ENCODE assay signal across 17 cellular contexts in the genomic region with DNA sequence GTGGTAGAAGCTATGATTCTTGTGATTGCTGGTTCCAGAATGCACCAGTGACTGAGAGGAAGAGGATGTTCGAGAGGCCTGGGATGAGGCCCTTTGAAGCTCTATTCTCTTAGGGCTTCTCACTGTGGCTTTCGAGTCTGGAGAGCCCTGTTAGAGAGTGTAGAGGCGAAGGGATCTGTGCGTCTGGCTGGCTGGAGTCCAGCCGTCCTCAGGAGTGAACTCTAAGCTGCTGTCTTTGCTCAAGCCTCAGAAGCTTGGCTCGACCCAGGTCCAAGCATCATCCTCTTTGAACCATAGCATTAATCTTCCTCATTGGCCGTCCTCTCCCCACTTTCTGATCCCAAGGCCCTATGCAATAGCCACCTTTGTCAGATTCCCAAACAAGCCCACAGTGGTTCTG. TPM values are rescaled to one million over a fixed set of nuclear protein-coding genes. Genes with fewer than 3 reads are reported as not detected.
DNase-seq lines count a peak whose midpoint lies in the region; ATAC-seq, FAIRE-seq and TF ChIP-seq lines count a peak whose summit lies in the region.
"Had no signal": no experiment of that assay in that cellular context is flagged by ENCODE, and none has a peak within 500 bp of the region (broad histone marks: within the 10 kb centered on the region; RNA-seq: fewer than 3 reads in every experiment).

No MANE protein-coding gene starts in this region.

- no peaks in the 10 kb centered on the region for H3K36me3 Mint-ChIP-seq in activated naive CD4-positive, alpha-beta T cell treated with anti-CD3 and anti-CD28 coated beads, Interleukin-2, amount 10 ng/mL, durations not matched to agents 7 days and 5 days
- H3K36me3 Mint-ChIP-seq in activated naive CD4-positive, alpha-beta T cell treated with anti-CD3 and anti-CD28 coated beads for 36 hours (ENCODE audit: low read depth), result no peaks in the 10 kb centered on the region
- no peaks in the 10 kb centered on the region for H3K36me3 Mint-ChIP-seq in astrocyte (ENCODE audit: low read depth, unreplicated experiment)
- peaks cover 5% of the 10 kb centered on the region for H3K36me3 Mint-ChIP-seq in neural crest cell (ENCODE audit: low read depth)

- no peak for TF ChIP-seq CTCF in astrocyte (IDR thresholded peaks at IDR 0.05; ENCODE audit: insufficient read depth, low read depth, low read length)
- TF ChIP-seq CTCF in neural crest cell (conservative IDR thresholded peaks at IDR 0.05), result no peak

- CTCF ChIA-PET in activated naive CD4-positive, alpha-beta T cell treated with anti-CD3 and anti-CD28 coated beads, Interleukin-2, amount 10 ng/mL, durations not matched to agents 7 days and 5 days (lab: Charles Lee), result interaction anchor here (1.1 to 6.7 kb wide), 3 partner anchors 9 to 453 kb away, joined by 3 to 67 read pairs (median 5); no protein-coding TSS in a partner anchor
- CTCF ChIA-PET in activated naive CD4-positive, alpha-beta T cell treated with anti-CD3 and anti-CD28 coated beads for 36 hours (lab: Charles Lee), result interaction anchor here (1.0 to 3.8 kb wide), 2 partner anchors 133 to 449 kb away, joined by 3 to 20 read pairs; no protein-coding TSS in a partner anchor

- no peak for ATAC-seq in activated CD4-positive, CD25-positive, alpha-beta regulatory T cell treated with anti-CD3 and anti-CD28 coated beads, Interleukin-2, amount 50 U/mL, for 24 hours
- ATAC-seq in HG03196 (IDR thresholded peaks at IDR 0.05; ENCODE audit: unreplicated experiment), result no peak
- ATAC-seq: Panc1 had no signal

- intact Hi-C loops in activated naive CD4-positive, alpha-beta T cell treated with anti-CD3 and anti-CD28 coated beads for 36 hours (cut with micrococcal nuclease), result no loop called here

- no peak overlapping the region for H3K4me3 Mint-ChIP-seq in activated naive CD4-positive, alpha-beta T cell treated with anti-CD3 and anti-CD28 coated beads, Interleukin-2, amount 10 ng/mL, durations not matched to agents 7 days and 5 days
- H3K4me3 Mint-ChIP-seq in activated naive CD4-positive, alpha-beta T cell treated with anti-CD3 and anti-CD28 coated beads for 36 hours, result no peak overlapping the region
- peak overlapping the region; percentile 54 for H3K4me3 Mint-ChIP-seq in astrocyte (ENCODE audit: unreplicated experiment)
- H3K4me3 Mint-ChIP-seq in neural crest cell, result peak overlapping the region; percentile 75

- DNase-seq in activated naive CD4-positive, alpha-beta T cell treated with anti-CD3 and anti-CD28 coated beads, Interleukin-2, amount 10 ng/mL, durations not matched to agents 7 days and 5 days, result no peak
- no peak for DNase-seq in activated naive CD4-positive, alpha-beta T cell treated with anti-CD3 and anti-CD28 coated beads for 36 hours
- no peak for DNase-seq in astrocyte (ENCODE audit: low read depth)
- DNase-seq in neural crest cell (ENCODE audit: low read depth, low spot score), result no peak
- DNase-seq in cortex of kidney (lab: John Stamatoyannopoulos, UW), result no peak
- DNase-seq in NCI-H526 treated with DMSO at 0.1 percent for 48 hours (lab: John Stamatoyannopoulos, UW), result no peak
- DNase-seq: AML-193, EL, Karpas-422, NCI-H1105 treated with DMSO at 0.1 percent for 48 hours, NCI-H2029 treated with DMSO at 0.1 percent for 48 hours, NCI-H345, NCI-H524, NCI-H82 had no signal

- H3K27ac ChIP-seq in astrocyte (ENCODE audit: low read depth, low read length), result no peak overlapping the region

- no peaks in the 10 kb centered on the region for H3K9me3 ChIP-seq in astrocyte (ENCODE audit: insufficient read depth, low read depth, low read length)

- H3K4me2 ChIP-seq in astrocyte (ENCODE audit: low read length), result no peak overlapping the region

- no peaks in the 10 kb centered on the region for H3K36me3 ChIP-seq in astrocyte (ENCODE audit: insufficient read depth, low read length)

- peaks cover 3% of the 10 kb centered on the region for H3K4me1 ChIP-seq in astrocyte (ENCODE audit: insufficient read depth, low read length)

- H3K9ac ChIP-seq in astrocyte (ENCODE audit: low read length), result no peak overlapping the region

- no peaks in the 10 kb centered on the region for H3K79me2 ChIP-seq in astrocyte (ENCODE audit: insufficient read depth, low read length)

- no peak overlapping the region for H3K4me3 ChIP-seq in astrocyte (ENCODE audit: insufficient read depth, low read depth, low read length)

- FAIRE-seq in astrocyte (lab: Jason Lieb, UNC), result no peak

- H3K27me3 ChIP-seq in astrocyte (ENCODE audit: insufficient read depth, low read length), result no peaks in the 10 kb centered on the region

- peaks cover 4% of the 10 kb centered on the region for H3K27me3 Mint-ChIP-seq in activated naive CD4-positive, alpha-beta T cell treated with anti-CD3 and anti-CD28 coated beads, Interleukin-2, amount 10 ng/mL, durations not matched to agents 7 days and 5 days
- H3K27me3 Mint-ChIP-seq in activated naive CD4-positive, alpha-beta T cell treated with anti-CD3 and anti-CD28 coated beads for 36 hours (ENCODE audit: low read depth), result no peaks in the 10 kb centered on the region
- H3K27me3 Mint-ChIP-seq in astrocyte (ENCODE audit: low read depth, unreplicated experiment), result no peaks in the 10 kb centered on the region
- H3K27me3 Mint-ChIP-seq in neural crest cell (ENCODE audit: low read depth), result peaks cover 4% of the 10 kb centered on the region

- peak overlapping the region; percentile 42 for H3K27ac Mint-ChIP-seq in activated naive CD4-positive, alpha-beta T cell treated with anti-CD3 and anti-CD28 coated beads, Interleukin-2, amount 10 ng/mL, durations not matched to agents 7 days and 5 days
- H3K27ac Mint-ChIP-seq in activated naive CD4-positive, alpha-beta T cell treated with anti-CD3 and anti-CD28 coated beads for 36 hours, result no peak overlapping the region
- no peak overlapping the region for H3K27ac Mint-ChIP-seq in astrocyte (ENCODE audit: unreplicated experiment)
- no peak overlapping the region for H3K27ac Mint-ChIP-seq in neural crest cell (ENCODE audit: unreplicated experiment)

- H2AFZ ChIP-seq in astrocyte (ENCODE audit: low read depth, low read length), result no peak overlapping the region

- H4K20me1 ChIP-seq in astrocyte (ENCODE audit: insufficient read depth, low read length), result no peaks in the 10 kb centered on the region

- peaks cover 6% of the 10 kb centered on the region for H3K4me1 Mint-ChIP-seq in activated naive CD4-positive, alpha-beta T cell treated with anti-CD3 and anti-CD28 coated beads, Interleukin-2, amount 10 ng/mL, durations not matched to agents 7 days and 5 days
- H3K4me1 Mint-ChIP-seq in activated naive CD4-positive, alpha-beta T cell treated with anti-CD3 and anti-CD28 coated beads for 36 hours (ENCODE audit: low read depth), result no peaks in the 10 kb centered on the region
- peaks cover 15% of the 10 kb centered on the region for H3K4me1 Mint-ChIP-seq in astrocyte (ENCODE audit: low read depth, unreplicated experiment)
- peaks cover 4% of the 10 kb centered on the region for H3K4me1 Mint-ChIP-seq in neural crest cell

- H3K9me3 Mint-ChIP-seq in activated naive CD4-positive, alpha-beta T cell treated with anti-CD3 and anti-CD28 coated beads, Interleukin-2, amount 10 ng/mL, durations not matched to agents 7 days and 5 days, result no peaks in the 10 kb centered on the region
- H3K9me3 Mint-ChIP-seq in activated naive CD4-positive, alpha-beta T cell treated with anti-CD3 and anti-CD28 coated beads for 36 hours, result no peaks in the 10 kb centered on the region
- H3K9me3 Mint-ChIP-seq in astrocyte (ENCODE audit: unreplicated experiment) (no peaks in the 10 kb centered on the region), neural crest cell (peaks cover 3% of the 10 kb centered on the region)

RNA-seq across cellular contexts. Expression of a gene that starts 51.6 kb away (rescaled TPM):
- 10 to 100 TPM; 15.8 to 16.5 TPM for total RNA-seq in activated naive CD4-positive, alpha-beta T cell treated with anti-CD3 and anti-CD28 coated beads for 36 hours
- 30.5 and 31.2 TPM in 2 replicates for total RNA-seq in astrocyte
- total RNA-seq in neural crest cell, result 0.86 and 1.0 TPM in 2 replicates

Comparison
In these comparisons a context has a peak if more than half of its experiments do, and no peak if none do; other contexts are left out.
1. H3K4me3 Mint-ChIP-seq: peak in astrocyte (single experiment) and neural crest cell (single experiment); none in activated naive CD4-positive, alpha-beta T cell treated with anti-CD3 and anti-CD28 coated beads, Interleukin-2, amount 10 ng/mL, durations not matched to agents 7 days and 5 days (single experiment) and activated naive CD4-positive, alpha-beta T cell treated with anti-CD3 and anti-CD28 coated beads for 36 hours (single experiment).